28 cellular contexts compared by ENCODE assay signal in the genomic region with DNA sequence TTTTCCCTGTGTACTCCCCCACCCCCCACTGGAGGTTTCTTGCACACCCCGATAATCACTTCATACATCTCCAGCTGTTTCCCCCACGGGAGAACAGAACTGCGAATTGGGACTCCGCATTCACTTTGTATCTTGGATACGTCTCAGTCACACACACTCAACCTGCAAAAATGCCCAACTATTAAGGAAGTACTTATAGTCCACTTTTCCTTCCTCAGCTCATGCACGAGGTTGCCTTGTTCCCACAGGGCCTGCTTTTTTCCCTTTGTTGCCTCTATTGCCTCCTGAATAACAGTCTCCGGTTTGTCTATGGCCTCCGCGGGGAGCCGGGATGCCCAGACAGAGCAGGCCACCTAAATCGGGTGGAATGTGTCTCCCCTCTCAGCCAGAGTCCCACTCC.
"Had no signal": no experiment of that assay in that cellular context is flagged by ENCODE, and none has a peak within 500 bp of the region (broad histone marks: within the 10 kb centered on the region; RNA-seq: fewer than 3 reads in every experiment).

No MANE protein-coding gene starts in this region.

- ATAC-seq: heart right ventricle; left cardiac atrium; left lobe of liver; naive thymus-derived CD8-positive, alpha-beta T cell; sciatic nerve; stimulated activated naive B cell treated with anti-CD40 and anti-IgM and Interleukin-4, amounts not matched to agents 10 μg/mL and 1 μg/mL and 100 μg/mL, for 72 hours; stimulated activated naive CD8-positive, alpha-beta T cell treated with anti-CD3 and anti-CD28 coated beads, Interleukin-15, Interleukin-2, amounts not matched to agents 100 U/mL and 50 U/mL, for 24 hours had no signal

- H3K27ac ChIP-seq: heart right ventricle, hepatocyte, lower lobe of right lung, neural progenitor cell, neutrophil, parathyroid adenoma, right atrium auricular region, skin epidermis, suprapubic skin, thoracic aorta, tibial artery, uterus had no signal

- DNase-seq: heart right ventricle; islet precursor cell; left cardiac atrium; lower lobe of right lung; mammary epithelial cell; mesenchymal stem cell; naive thymus-derived CD8-positive, alpha-beta T cell; occipital lobe; stimulated activated CD4-positive, alpha-beta T cell treated with anti-CD3 and anti-CD28 coated beads, Interleukin-12 subunit alpha, Interleukin-12 subunit beta, amount 100 ng/mL, for 4 hours; stimulated activated CD4-positive, alpha-beta T cell treated with anti-CD3 and anti-CD28 coated beads, Interleukin-15, amount 100 ng/mL, for 24 hours; stimulated activated CD4-positive, alpha-beta T cell treated with anti-CD3 and anti-CD28 coated beads, Interleukin-2, amount 100 ng/mL, for 24 hours; stimulated activated CD4-positive, alpha-beta T cell treated with anti-CD3 and anti-CD28 coated beads, Interleukin-4, amount 100 ng/mL, for 1 hour; stimulated activated naive B cell treated with anti-CD40 and anti-IgM and Interleukin-4, amounts not matched to agents 10 μg/mL and 1 μg/mL and 100 μg/mL, for 72 hours; stimulated activated naive CD8-positive, alpha-beta T cell treated with anti-CD3 and anti-CD28 coated beads, Interleukin-15, Interleukin-2, amounts not matched to agents 100 U/mL and 50 U/mL, for 24 hours; tibial artery; trophoblast cell; uterus had no signal

- H3K27me3 Mint-ChIP-seq: naive thymus-derived CD8-positive, alpha-beta T cell; stimulated activated naive B cell treated with anti-CD40 and anti-IgM and Interleukin-4, amounts not matched to agents 10 μg/mL and 1 μg/mL and 100 μg/mL, for 72 hours had no signal

- H3K27ac Mint-ChIP-seq: naive thymus-derived CD8-positive, alpha-beta T cell; nephron; neural progenitor cell; stimulated activated naive B cell treated with anti-CD40 and anti-IgM and Interleukin-4, amounts not matched to agents 10 μg/mL and 1 μg/mL and 100 μg/mL, for 72 hours had no signal

- H3K36me3 ChIP-seq: heart right ventricle, lower lobe of right lung, neutrophil, right atrium auricular region, suprapubic skin, thoracic aorta, tibial artery, uterus had no signal

- H3K4me1 Mint-ChIP-seq: naive thymus-derived CD8-positive, alpha-beta T cell; nephron; stimulated activated naive B cell treated with anti-CD40 and anti-IgM and Interleukin-4, amounts not matched to agents 10 μg/mL and 1 μg/mL and 100 μg/mL, for 72 hours had no signal

- H3K4me3 Mint-ChIP-seq: naive thymus-derived CD8-positive, alpha-beta T cell; nephron; neural progenitor cell; stimulated activated naive B cell treated with anti-CD40 and anti-IgM and Interleukin-4, amounts not matched to agents 10 μg/mL and 1 μg/mL and 100 μg/mL, for 72 hours had no signal

- H3K36me3 Mint-ChIP-seq: naive thymus-derived CD8-positive, alpha-beta T cell; stimulated activated naive B cell treated with anti-CD40 and anti-IgM and Interleukin-4, amounts not matched to agents 10 μg/mL and 1 μg/mL and 100 μg/mL, for 72 hours had no signal

- H3K27me3 ChIP-seq: heart right ventricle, hepatocyte, neural progenitor cell, neutrophil, right atrium auricular region, suprapubic skin, tibial artery, uterus had no signal

- H3K4me3 ChIP-seq: heart right ventricle, hepatocyte, lower lobe of right lung, neural progenitor cell, right atrium auricular region, skin epidermis, suprapubic skin, thoracic aorta, tibial artery, uterus had no signal

- H3K9me3 ChIP-seq: lower lobe of right lung, neutrophil, thoracic aorta, tibial artery, uterus had no signal

- H3K4me1 ChIP-seq: heart right ventricle, lower lobe of right lung, neural progenitor cell, parathyroid adenoma, right atrium auricular region, suprapubic skin, tibial artery, uterus had no signal
